ENCODE assay signal across 8 cellular contexts in the genomic region with DNA sequence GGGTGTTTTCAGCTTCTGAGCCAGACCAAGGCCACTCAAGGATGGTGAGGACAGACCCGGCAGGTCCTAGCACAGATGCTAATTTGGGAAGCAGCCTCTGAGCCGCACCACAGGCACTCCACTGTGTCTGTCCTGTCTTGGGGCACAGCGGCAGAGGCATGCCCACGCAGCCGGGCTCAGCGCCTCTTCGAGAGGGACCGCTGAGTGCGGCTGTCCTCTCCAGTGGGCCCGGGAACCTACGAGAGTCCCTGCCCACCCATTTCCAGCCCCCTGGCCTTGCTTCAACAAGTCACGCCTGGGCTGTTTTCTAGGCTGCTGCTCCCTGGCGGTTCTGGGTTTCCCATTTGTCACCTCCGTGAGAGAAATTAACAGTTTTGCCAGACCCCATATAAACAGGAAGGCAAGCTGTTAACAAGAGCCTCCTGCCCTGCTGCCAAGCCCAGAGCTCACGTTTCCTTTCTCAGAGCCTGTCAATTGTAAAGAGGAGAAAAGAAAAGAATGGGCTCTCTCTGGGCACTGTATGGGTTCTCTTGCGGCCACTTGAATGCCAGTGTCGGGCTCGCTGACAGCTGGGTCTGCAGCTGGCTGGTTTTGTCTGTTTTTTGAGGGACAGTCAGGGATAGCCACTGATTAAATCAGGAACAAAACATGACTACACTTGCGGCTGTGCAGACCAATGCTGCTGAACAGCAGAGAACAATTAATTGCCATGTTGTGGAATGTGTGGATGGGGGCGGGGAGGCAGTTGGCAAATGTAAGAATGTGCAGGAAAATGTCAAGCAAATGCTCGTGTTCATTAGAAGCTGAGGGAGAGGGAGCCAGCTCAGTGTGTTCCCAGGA. TPM values are rescaled to one million over a fixed set of nuclear protein-coding genes. Genes with fewer than 3 reads are reported as not detected.
A peak's percentile ranks its signal among the peaks of the same experiment; 100 is the strongest.
DNase-seq lines count a peak whose midpoint lies in the region; ATAC-seq, FAIRE-seq and TF ChIP-seq lines count a peak whose summit lies in the region.

No MANE protein-coding gene starts in this region.

- no peaks in the 10 kb centered on the region for H4K20me1 ChIP-seq in keratinocyte (ENCODE audit: control insufficient read depth, extremely low read depth, insufficient read depth, low read length)

- H3K9me1 ChIP-seq in keratinocyte (ENCODE audit: control insufficient read depth, extremely low read depth, insufficient read depth, low read length) = no peaks in the 10 kb centered on the region

- DNase-seq in Kasumi-1 (lab: John Stamatoyannopoulos, UW) = peak; percentile 11 to 16
- DNase-seq in activated naive CD8-positive, alpha-beta T cell treated with anti-CD3 and anti-CD28 coated beads, Interleukin-2, amount 10 ng/mL, durations not matched to agents 7 days and 5 days = no peak
- DNase-seq in keratinocyte (ENCODE audit: low read depth, low spot score) = no peak
- DNase-seq in stimulated activated effector memory CD8-positive, alpha-beta T cell treated with anti-CD3 and anti-CD28 coated beads, Interleukin-12 subunit alpha, Interleukin-12 subunit beta, amount 100 ng/mL, for 72 hours (ENCODE audit: low spot score in 2 of 2) = no peak
- DNase-seq in RPMI8226 = no peak
- no peak for DNase-seq in NCI-H2196 (lab: John Stamatoyannopoulos, UW; ENCODE audit: unreplicated experiment)
- no peak for DNase-seq in GM10248 (ENCODE audit: extremely low spot score)
- no peak for DNase-seq in hepatic stellate cell (ENCODE audit: low spot score)

- no peaks in the 10 kb centered on the region for H3K9me3 ChIP-seq in keratinocyte (ENCODE audit: control insufficient read depth, low read depth, low read length)

- H3K36me3 ChIP-seq in keratinocyte (ENCODE audit: control insufficient read depth in 2 of 2, extremely low read depth in 1 of 2, insufficient read depth in 2 of 2, low read length in 2 of 2) = no peaks in the 10 kb centered on the region

- peak; percentile 58 for ATAC-seq in activated naive CD8-positive, alpha-beta T cell treated with anti-CD3 and anti-CD28 coated beads, Interleukin-2, amount 10 ng/mL, durations not matched to agents 7 days and 5 days (ENCODE audit: low read depth)
- peak; percentile 36 for ATAC-seq in stimulated activated effector memory CD8-positive, alpha-beta T cell treated with anti-CD3 and anti-CD28 coated beads, Interleukin-12 subunit alpha, Interleukin-12 subunit beta, amount 100 ng/mL, for 72 hours

- peak overlapping the region; percentile 32 for H3K4me3 Mint-ChIP-seq in activated naive CD8-positive, alpha-beta T cell treated with anti-CD3 and anti-CD28 coated beads, Interleukin-2, amount 10 ng/mL, durations not matched to agents 7 days and 5 days
- peak overlapping the region; percentile 23 for H3K4me3 Mint-ChIP-seq in stimulated activated effector memory CD8-positive, alpha-beta T cell treated with anti-CD3 and anti-CD28 coated beads, Interleukin-12 subunit alpha, Interleukin-12 subunit beta, amount 100 ng/mL, for 72 hours

- dilution Hi-C loops in keratinocyte (cut with MboI; ENCODE audit: extremely low pct_ligation_motif_present, low sequenced_read_pairs) = no loop called here

- TF ChIP-seq CTCF in keratinocyte (optimal IDR thresholded peaks at IDR 0.05 in 1 of 3, IDR thresholded peaks at IDR 0.05 in 1 of 3, conservative IDR thresholded peaks at IDR 0.05 in 1 of 3; ENCODE audit: extremely low read depth in 1 of 3, insufficient read depth in 2 of 3, low read length in 3 of 3) (no peak), GM10248 (IDR thresholded peaks at IDR 0.05; ENCODE audit: control extremely low read depth, extremely low read depth, low read depth, missing control alignments) (no peak)

- peaks cover 21% of the 10 kb centered on the region for H3K4me1 ChIP-seq in keratinocyte (ENCODE audit: control insufficient read depth, extremely low read depth, insufficient read depth, low read length)

- CTCF ChIA-PET in GM10248 (lab: Yijun Ruan, JAX) = interaction anchor here (0.7 to 9.7 kb wide), 4 partner anchors 9 to 300 kb away, joined by 3 to 80 read pairs (median 6); no protein-coding TSS in a partner anchor

- H3K27ac ChIP-seq in keratinocyte (ENCODE audit: control insufficient read depth, insufficient read depth, low read length) = no peak overlapping the region

- H3K4me2 ChIP-seq in keratinocyte (ENCODE audit: control insufficient read depth, extremely low read depth, insufficient read depth, low read depth, low read length) = peak overlapping the region; percentile 66

- H3K9me3 Mint-ChIP-seq in activated naive CD8-positive, alpha-beta T cell treated with anti-CD3 and anti-CD28 coated beads, Interleukin-2, amount 10 ng/mL, durations not matched to agents 7 days and 5 days = no peaks in the 10 kb centered on the region
- no peaks in the 10 kb centered on the region for H3K9me3 Mint-ChIP-seq in stimulated activated effector memory CD8-positive, alpha-beta T cell treated with anti-CD3 and anti-CD28 coated beads, Interleukin-12 subunit alpha, Interleukin-12 subunit beta, amount 100 ng/mL, for 72 hours

- POLR2A ChIA-PET in activated naive CD8-positive, alpha-beta T cell treated with anti-CD3 and anti-CD28 coated beads, Interleukin-2, amount 10 ng/mL, durations not matched to agents 7 days and 5 days (lab: Charles Lee) = interaction anchor here (0.6 kb wide), 1 partner anchor 324 kb away, joined by 4 read pairs; no protein-coding TSS in a partner anchor
- POLR2A ChIA-PET in GM10248 (lab: Yijun Ruan, JAX) = no interaction called here

- peaks cover 28% of the 10 kb centered on the region for H3K27me3 Mint-ChIP-seq in activated naive CD8-positive, alpha-beta T cell treated with anti-CD3 and anti-CD28 coated beads, Interleukin-2, amount 10 ng/mL, durations not matched to agents 7 days and 5 days

- H3K4me1 Mint-ChIP-seq in activated naive CD8-positive, alpha-beta T cell treated with anti-CD3 and anti-CD28 coated beads, Interleukin-2, amount 10 ng/mL, durations not matched to agents 7 days and 5 days = peaks cover 5% of the 10 kb centered on the region
- peaks cover 10% of the 10 kb centered on the region for H3K4me1 Mint-ChIP-seq in stimulated activated effector memory CD8-positive, alpha-beta T cell treated with anti-CD3 and anti-CD28 coated beads, Interleukin-12 subunit alpha, Interleukin-12 subunit beta, amount 100 ng/mL, for 72 hours

- H3K79me2 ChIP-seq in keratinocyte (ENCODE audit: control insufficient read depth, insufficient read depth, low read length) = no peaks in the 10 kb centered on the region

- H3K27me3 ChIP-seq in keratinocyte (ENCODE audit: control insufficient read depth, extremely low read depth, insufficient read depth, low read length) = no peaks in the 10 kb centered on the region

- H3K36me3 Mint-ChIP-seq in activated naive CD8-positive, alpha-beta T cell treated with anti-CD3 and anti-CD28 coated beads, Interleukin-2, amount 10 ng/mL, durations not matched to agents 7 days and 5 days = no peaks in the 10 kb centered on the region
- H3K36me3 Mint-ChIP-seq in stimulated activated effector memory CD8-positive, alpha-beta T cell treated with anti-CD3 and anti-CD28 coated beads, Interleukin-12 subunit alpha, Interleukin-12 subunit beta, amount 100 ng/mL, for 72 hours = no peaks in the 10 kb centered on the region

- H3K4me3 ChIP-seq in keratinocyte (ENCODE audit: control insufficient read depth in 2 of 3, extremely low read depth in 1 of 3, insufficient read depth in 2 of 3, low read depth in 1 of 3, low read length in 3 of 3) = peak overlapping the region in 2 of 3 experiments; percentile 22 to 26

- H3K27ac Mint-ChIP-seq in activated naive CD8-positive, alpha-beta T cell treated with anti-CD3 and anti-CD28 coated beads, Interleukin-2, amount 10 ng/mL, durations not matched to agents 7 days and 5 days = no peak overlapping the region
- no peak overlapping the region for H3K27ac Mint-ChIP-seq in stimulated activated effector memory CD8-positive, alpha-beta T cell treated with anti-CD3 and anti-CD28 coated beads, Interleukin-12 subunit alpha, Interleukin-12 subunit beta, amount 100 ng/mL, for 72 hours

- H2AFZ ChIP-seq in keratinocyte (ENCODE audit: control insufficient read depth, low read length) = peak overlapping the region; percentile 79

- FAIRE-seq in keratinocyte (lab: Jason Lieb, UNC) = no peak

- H3K9ac ChIP-seq in keratinocyte (ENCODE audit: control insufficient read depth, extremely low read depth, insufficient read depth, low read length) = peak overlapping the region; percentile 16

RNA-seq across cellular contexts. Expression of gene TMEM17, which starts 30.6 kb away (rescaled TPM):
- not detected for total RNA-seq in activated naive CD8-positive, alpha-beta T cell treated with anti-CD3 and anti-CD28 coated beads, Interleukin-2, amount 10 ng/mL, durations not matched to agents 7 days and 5 days
- polyA plus RNA-seq in keratinocyte = 3.3 to 5.1 TPM (median 4.1 TPM) in 3 replicates
- 0.97 TPM for polyA plus RNA-seq in keratinocyte (2011; ENCODE audit: low read depth)
- polyA plus RNA-seq in keratinocyte (2011; cell fraction: cytosol; rRNA removed) = 2.5 and 4.3 TPM in 2 replicates
- polyA plus RNA-seq in keratinocyte (2011; cell fraction: nucleus; rRNA removed) = 4.3 and 5.8 TPM in 2 replicates
- 0.83 and 3.3 TPM in 2 replicates for polyA plus RNA-seq in keratinocyte (2012; ENCODE audit: low replicate concordance)
- polyA minus RNA-seq in keratinocyte = 0.96 to 1.3 TPM in 2 of 3 replicates, not detected in the other
- not detected for polyA minus RNA-seq in keratinocyte (2011; cell fraction: cytosol; rRNA and poly(A)+ RNA removed)
- polyA minus RNA-seq in keratinocyte (2011; cell fraction: nucleus; rRNA and poly(A)+ RNA removed) = 1.3 and 1.6 TPM in 2 replicates

Comparison
In these comparisons a context has a peak if more than half of its experiments do, and no peak if none do; other contexts are left out.
1. DNase-seq: peak in Kasumi-1 (2 of 2); none in activated naive CD8-positive, alpha-beta T cell treated with anti-CD3 and anti-CD28 coated beads, Interleukin-2, amount 10 ng/mL, durations not matched to agents 7 days and 5 days (single experiment), keratinocyte (single experiment), stimulated activated effector memory CD8-positive, alpha-beta T cell treated with anti-CD3 and anti-CD28 coated beads, Interleukin-12 subunit alpha, Interleukin-12 subunit beta, amount 100 ng/mL, for 72 hours (0 of 2), RPMI8226 (single experiment), NCI-H2196 (single experiment), GM10248 (single experiment) and hepatic stellate cell (single experiment).